Comparison of ENCODE assay signal across 10 cellular contexts in genomic region chr3:42544492-42545283, GRCh38. TPM values are rescaled to one million over a fixed set of nuclear protein-coding genes. Genes with fewer than 3 reads are reported as not detected.
A peak's percentile ranks its signal among the peaks of the same experiment; 100 is the strongest.
DNase-seq lines count a peak whose midpoint lies in the region; ATAC-seq, FAIRE-seq and TF ChIP-seq lines count a peak whose summit lies in the region.
"Had no signal": no experiment of that assay in that cellular context is flagged by ENCODE, and none has a peak within 500 bp of the region (broad histone marks: within the 10 kb centered on the region; RNA-seq: fewer than 3 reads in every experiment).

No MANE protein-coding gene starts in this region.

- H3K4me3 Mint-ChIP-seq in neural progenitor cell (no peak overlapping the region), CD14-positive monocyte (no peak overlapping the region)
- H3K4me3 Mint-ChIP-seq: stimulated activated effector memory CD8-positive, alpha-beta T cell treated with anti-CD3 and anti-CD28 coated beads, Interleukin-12 subunit alpha, Interleukin-12 subunit beta, amount 100 ng/mL, for 72 hours had no signal

- in situ Hi-C loops in HepG2 (cut with HindIII; ENCODE audit: extremely low pct_ligation_motif_present, low pct_unique_long_range_greater_than_20kb) = loop anchor here (10.0 kb wide), 1 partner anchor 100 kb away; no protein-coding TSS in a partner anchor

- TF ChIP-seq CTCF in A549 (IDR thresholded peaks at IDR 0.05) (no peak), breast epithelium (IDR thresholded peaks at IDR 0.05) (no peak), HepG2 (CRISPR knock-in tag; IDR thresholded peaks at IDR 0.05) (peak; percentile 21; the same call in 1 of the 2 replicates), neural progenitor cell (IDR thresholded peaks at IDR 0.05) (no peak), CD14-positive monocyte (IDR thresholded peaks at IDR 0.05) (no peak)

- BruUV-seq in HepG2 (replicated peaks; lab: Mats Ljungman, UMichigan) = no TSS peak

- no peaks in the 10 kb centered on the region for H4K20me1 ChIP-seq in HepG2 (ENCODE audit: insufficient read depth, low read length)
- no peaks in the 10 kb centered on the region for H4K20me1 ChIP-seq in neural progenitor cell (ENCODE audit: low read depth)

- TF ChIP-seq EP300 in A549 (IDR thresholded peaks at IDR 0.05) (no peak), HepG2 (IDR thresholded peaks at IDR 0.05; ENCODE audit: low read depth in 2 of 2, low read length in 2 of 2) (0 out of 4 replicates have a peak, but pooled peaks of 1 of the 2 experiments have one; percentile 12), HepG2 (CRISPR knock-in tag; IDR thresholded peaks at IDR 0.05; ENCODE audit: borderline replicate concordance) (no peak)

- H3K9me3 Mint-ChIP-seq in neural progenitor cell (no peaks in the 10 kb centered on the region), CD14-positive monocyte (peaks cover 0 to 1% (median 0%) of the 10 kb centered on the region in 7 donors)
- H3K9me3 Mint-ChIP-seq: stimulated activated effector memory CD8-positive, alpha-beta T cell treated with anti-CD3 and anti-CD28 coated beads, Interleukin-12 subunit alpha, Interleukin-12 subunit beta, amount 100 ng/mL, for 72 hours had no signal

- POLR2A ChIA-PET in A549 (lab: Yijun Ruan, JAX) (no interaction called here), HepG2 (lab: Yijun Ruan, JAX) (interaction anchor here (2.1 kb wide), 1 partner anchor 46 kb away, joined by 6 read pairs; the partner anchor contains the start of gene SS18L2)

- H3K9me3 ChIP-seq in A549 (no peaks in the 10 kb centered on the region), breast epithelium (no peaks in the 10 kb centered on the region), HepG2 (ENCODE audit: low read length) (no peaks in the 10 kb centered on the region), neural progenitor cell (ENCODE audit: low read depth) (no peaks in the 10 kb centered on the region)

- no peaks in the 10 kb centered on the region for H3F3A ChIP-seq in neural progenitor cell (ENCODE audit: low read depth)

- peak overlapping the region; percentile 33; the same call in 1 of the 3 replicates for H3K4me2 ChIP-seq in A549
- H3K4me2 ChIP-seq in HepG2 (ENCODE audit: low read depth, low read length) = peak overlapping the region; percentile 91
- no peak overlapping the region for H3K4me2 ChIP-seq in mesendoderm (ENCODE audit: low read length)
- H3K4me2 ChIP-seq in neural progenitor cell = no peak overlapping the region

- H3K79me2 ChIP-seq in HepG2 (ENCODE audit: insufficient read depth, low read length) (no peaks in the 10 kb centered on the region), mesendoderm (ENCODE audit: control insufficient read depth, insufficient read depth, low read length) (no peaks in the 10 kb centered on the region), neural progenitor cell (ENCODE audit: low read depth) (no peaks in the 10 kb centered on the region)

- H3K9ac ChIP-seq in HepG2 (ENCODE audit: insufficient read depth, low read depth, low read length) (no peak overlapping the region), mesendoderm (ENCODE audit: low read length) (no peak overlapping the region), neural progenitor cell (no peak overlapping the region)

- H3K27ac Mint-ChIP-seq in neural progenitor cell (no peak overlapping the region), CD14-positive monocyte (no peak overlapping the region)
- H3K27ac Mint-ChIP-seq: stimulated activated effector memory CD8-positive, alpha-beta T cell treated with anti-CD3 and anti-CD28 coated beads, Interleukin-12 subunit alpha, Interleukin-12 subunit beta, amount 100 ng/mL, for 72 hours had no signal

- H3K36me3 Mint-ChIP-seq in neural progenitor cell = peaks cover 1% of the 10 kb centered on the region
- H3K36me3 Mint-ChIP-seq in CD14-positive monocyte = peaks cover 20 to 21% of the 10 kb centered on the region in 2 donors

- CTCF ChIA-PET in A549 (lab: Yijun Ruan, JAX) (interaction anchor here (0.6 to 6.4 kb wide), 5 partner anchors 11 to 998 kb away, joined by 3 to 32 read pairs (median 4); no protein-coding TSS in a partner anchor), HepG2 (lab: Yijun Ruan, JAX; ENCODE audit: low intra/inter-chr PET ratio, low total read pairs) (interaction anchor here (1.5 kb wide), 1 partner anchor 315 kb away, joined by 4 read pairs; no protein-coding TSS in a partner anchor)

- 21% methylated on average over 10 of the region's 12 CpGs for WGBS in A549 (ENCODE audit: missing lambda C conversion rate)
- WGBS in HepG2 (ENCODE audit: low lambda C conversion rate) = 0% methylated on average over 5 of the region's 12 CpGs
- no CpG with 5 or more reads among the region's 12 CpGs for WGBS in mesendoderm (ENCODE audit: extremely low coverage, insufficient coverage, low lambda C conversion rate)

- no peak overlapping the region for H3K56ac ChIP-seq in mesendoderm (ENCODE audit: low read length)

- H4K8ac ChIP-seq in mesendoderm (ENCODE audit: low read depth, low read length) = no peak overlapping the region

- H3K18ac ChIP-seq in mesendoderm (ENCODE audit: low read length) = no peak overlapping the region

- no peaks in the 10 kb centered on the region for H3K79me1 ChIP-seq in mesendoderm (ENCODE audit: low read length)

- TF ChIP-seq POLR2A in A549 (IDR thresholded peaks at IDR 0.05; ENCODE audit: low read length) (no peak), breast epithelium (IDR thresholded peaks at IDR 0.05) (no peak), HepG2 (IDR thresholded peaks at IDR 0.05; ENCODE audit: insufficient read depth in 1 of 2, low read depth in 2 of 2, low read length in 2 of 2) (no peak)

- H3K27ac ChIP-seq in A549 = peak overlapping the region in 1 of 2 experiments; percentile 61; a peak in 1 of 6 replicates
- peak overlapping the region; percentile 71 to 83 for H3K27ac ChIP-seq in breast epithelium
- H3K27ac ChIP-seq in HepG2 (ENCODE audit: extremely low read length, insufficient read depth, low read length) = peak overlapping the region; percentile 35
- H3K27ac ChIP-seq in mesendoderm (ENCODE audit: low read depth, low read length) = no peak overlapping the region
- no peak overlapping the region for H3K27ac ChIP-seq in neural progenitor cell

- H3K4me3 ChIP-seq in A549 (no peak overlapping the region), breast epithelium (no peak overlapping the region), HepG2 (replicated peaks in 1 of 3; ENCODE audit: insufficient read depth in 1 of 3, low read depth in 2 of 3, low read length in 3 of 3) (peak overlapping the region in 2 of 3 experiments; percentile 5 to 60; a peak in 3 of 6 replicates), mesendoderm (ENCODE audit: low read length) (no peak overlapping the region), neural progenitor cell (no peak overlapping the region)

- TF ChIP-seq RAD21 in A549 (conservative IDR thresholded peaks at IDR 0.05 in 1 of 2, IDR thresholded peaks at IDR 0.05 in 1 of 2) (no peak), HepG2 (CRISPR knock-in tag; IDR thresholded peaks at IDR 0.05) (no peak)

- FAIRE-seq in A549 (lab: Jason Lieb, UNC) (no peak), HepG2 (lab: Jason Lieb, UNC) (peak; percentile 34)

- H3K23ac ChIP-seq in mesendoderm (ENCODE audit: low read length) = no peak overlapping the region

- H2BK15ac ChIP-seq in mesendoderm (replicated peaks; ENCODE audit: low read depth) = no peak overlapping the region

- H3K27me3 ChIP-seq in breast epithelium = no peaks in the 10 kb centered on the region
- no peaks in the 10 kb centered on the region for H3K27me3 ChIP-seq in HepG2 (ENCODE audit: control insufficient read depth in 1 of 2, insufficient read depth in 2 of 2, low read length in 2 of 2)
- H3K27me3 ChIP-seq in mesendoderm (ENCODE audit: insufficient read depth, low read length, poor library complexity) = no peaks in the 10 kb centered on the region
- H3K27me3 ChIP-seq in neural progenitor cell = no peaks in the 10 kb centered on the region

- H2BK5ac ChIP-seq in mesendoderm (ENCODE audit: low read length) = no peak overlapping the region

- H3K4me1 Mint-ChIP-seq in neural progenitor cell = peaks cover 4% of the 10 kb centered on the region
- H3K4me1 Mint-ChIP-seq in CD14-positive monocyte = peaks cover 9% of the 10 kb centered on the region

- H2AFZ ChIP-seq in HepG2 (ENCODE audit: low read length) (no peak overlapping the region), neural progenitor cell (replicated peaks) (no peak overlapping the region)

- intact Hi-C loops in breast epithelium (cut with DNase I; ENCODE audit: low total_unique reads) = loop anchor here (5.0 kb wide), 2 partner anchors 1347 to 1422 kb away; partner anchors contain the start of gene CTNNB1
- intact Hi-C loops in HepG2 (cut with micrococcal nuclease; ENCODE audit: unreplicated experiment) = loop anchor here (5.0 kb wide), 1 partner anchor 42 kb away; the partner anchor contains the start of gene VIPR1
- intact Hi-C loops in CD14-positive monocyte (cut with micrococcal nuclease) = loop anchor here (5.0 to 10.0 kb wide), 3 partner anchors 42 to 650 kb away; partner anchors contain the start of gene VIPR1 (in 1 of the 2)

- H3K4ac ChIP-seq in mesendoderm (ENCODE audit: low read depth, low read length) = no peak overlapping the region

- H3K27me3 Mint-ChIP-seq in neural progenitor cell (ENCODE audit: insufficient read depth, low read depth) = peaks cover 9% of the 10 kb centered on the region
- peaks cover 0 to 7% (median 0%) of the 10 kb centered on the region in 3 donors for H3K27me3 Mint-ChIP-seq in CD14-positive monocyte (ENCODE audit: low read depth in 3 of 3)

- H4K5ac ChIP-seq in mesendoderm (ENCODE audit: low read length) = no peak overlapping the region

- ATAC-seq in A549 (peak; percentile 59 to 70; a peak in 4 of 6 replicates), HepG2 (peak; percentile 84)
- ATAC-seq: stimulated activated effector memory CD8-positive, alpha-beta T cell treated with anti-CD3 and anti-CD28 coated beads, Interleukin-12 subunit alpha, Interleukin-12 subunit beta, amount 100 ng/mL, for 72 hours had no signal

- no peaks in the 10 kb centered on the region for H3K36me3 ChIP-seq in breast epithelium
- H3K36me3 ChIP-seq in HepG2 (replicated peaks in 1 of 2; ENCODE audit: control insufficient read depth in 1 of 2, insufficient read depth in 2 of 2, low read length in 2 of 2) = no peaks in the 10 kb centered on the region
- no peaks in the 10 kb centered on the region for H3K36me3 ChIP-seq in mesendoderm (ENCODE audit: control insufficient read depth, insufficient read depth, low read length)
- no peaks in the 10 kb centered on the region for H3K36me3 ChIP-seq in neural progenitor cell

- H2AK5ac ChIP-seq in mesendoderm (ENCODE audit: low read length) = no peak overlapping the region

- peaks cover 13% of the 10 kb centered on the region; the same call in 2 of the 3 replicates for H3K4me1 ChIP-seq in A549
- peaks cover 0 to 4% of the 10 kb centered on the region in 2 donors for H3K4me1 ChIP-seq in breast epithelium
- peaks cover 22% of the 10 kb centered on the region for H3K4me1 ChIP-seq in HepG2 (ENCODE audit: insufficient read depth, low read length)
- H3K4me1 ChIP-seq in mesendoderm (ENCODE audit: control insufficient read depth, low read depth, low read length) = no peaks in the 10 kb centered on the region
- H3K4me1 ChIP-seq in neural progenitor cell = no peaks in the 10 kb centered on the region

- H2BK120ac ChIP-seq in mesendoderm (ENCODE audit: low read depth, low read length) = no peak overlapping the region

- DNase-seq in A549 (ENCODE audit: low read depth in 1 of 2, low spot score in 1 of 2) (no peak), NCI-H1417 (lab: John Stamatoyannopoulos, UW) (peak; percentile 6 to 87 (median 57)), breast epithelium (ENCODE audit: low spot score in 2 of 2) (peak; percentile 61 to 81), HepG2 (ENCODE audit: low spot score) (peak; percentile 72), mesendoderm (no peak), neural progenitor cell (ENCODE audit: low spot score) (no peak), CD14-positive monocyte (ENCODE audit: low spot score) (no peak)
- DNase-seq in activated CD4-positive, alpha-beta T cell treated with anti-CD3 and anti-CD28 coated beads for 1 hour = no peak
- DNase-seq: activated effector memory CD4-positive, alpha-beta T cell treated with anti-CD3 and anti-CD28 coated beads, Interleukin-2, amount 50 U/mL, for 16 hours had no signal

RNA-seq across cellular contexts. Expression of gene SEC22C, which starts 37.1 kb away (rescaled TPM):
- 36.2 and 41.5 TPM in 2 replicates for polyA plus RNA-seq in A549 (2011; rRNA removed)
- 15.2 and 22.0 TPM in 2 replicates for polyA plus RNA-seq in A549 (2012; cell fraction: cytosol; rRNA removed)
- 11.4 and 22.1 TPM in 2 replicates for polyA plus RNA-seq in A549 (2012; cell fraction: nucleus; rRNA removed)
- polyA plus RNA-seq in A549 (2017; fragmentation: RNase III; extraction: RNeasy Plus Mini Kit Qiagen cat#74134 plus additional on column Dnase treatment) = 29.8 to 32.9 TPM (median 31.0 TPM) in 3 replicates
- polyA minus RNA-seq in A549 (2011; rRNA and poly(A)+ RNA removed) = 20.1 and 21.2 TPM in 2 replicates
- total RNA-seq in breast epithelium = 10 to 100 TPM; 48.8 to 68.8 (median 61.9) TPM
- 38.4 and 40.0 TPM in 2 replicates for total RNA-seq in HepG2 (2016; rRNA removed; fragmentation: Illumina TruSeq; extraction: Trizol)
- total RNA-seq in HepG2 (2016; cell fraction: cytosol; rRNA removed; fragmentation: Illumina TruSeq; extraction: Trizol; ENCODE audit: low read depth) = 25.9 and 36.4 TPM in 2 replicates
- 38.6 and 41.8 TPM in 2 replicates for total RNA-seq in HepG2 (2016; cell fraction: insoluble cytoplasmic fraction; rRNA removed; fragmentation: Illumina TruSeq; extraction: Trizol)
- 45.6 and 58.9 TPM in 2 replicates for total RNA-seq in HepG2 (2016; cell fraction: membrane; rRNA removed; fragmentation: Illumina TruSeq; extraction: Trizol)
- total RNA-seq in HepG2 (2016; cell fraction: nucleus; rRNA removed; fragmentation: Illumina TruSeq; extraction: Trizol) = 34.2 and 41.3 TPM in 2 replicates
- polyA plus RNA-seq in HepG2 (2011; rRNA removed) = 20.0 and 21.9 TPM in 2 replicates
- polyA plus RNA-seq in HepG2 (2011; cell fraction: cytosol; rRNA removed) = 12.9 and 17.6 TPM in 2 replicates
- polyA plus RNA-seq in HepG2 (2011; cell fraction: nucleus; rRNA removed) = 15.0 and 20.4 TPM in 2 replicates
- polyA plus RNA-seq in HepG2 (2012) = 17.6 and 18.1 TPM in 2 replicates
- 24.2 and 41.5 TPM in 2 replicates for polyA plus RNA-seq in HepG2 (2016; cell fraction: cytosol; fragmentation: Illumina TruSeq; extraction: Trizol; ENCODE audit: low read depth)
- 25.7 and 26.7 TPM in 2 replicates for polyA plus RNA-seq in HepG2 (2016; cell fraction: insoluble cytoplasmic fraction; fragmentation: Illumina TruSeq; extraction: Trizol; ENCODE audit: low read depth)
- 32.4 and 41.0 TPM in 2 replicates for polyA plus RNA-seq in HepG2 (2016; cell fraction: membrane; fragmentation: Illumina TruSeq; extraction: Trizol; ENCODE audit: low read depth)
- polyA plus RNA-seq in HepG2 (2016; cell fraction: nucleus; fragmentation: Illumina TruSeq; extraction: Trizol; ENCODE audit: insufficient read depth, low read depth) = 43.5 and 53.7 TPM in 2 replicates
- 19.9 and 35.0 TPM in 2 replicates for polyA minus RNA-seq in HepG2 (2011; rRNA and poly(A)+ RNA removed; ENCODE audit: low replicate concordance)
- 9.6 and 11.0 TPM in 2 replicates for polyA minus RNA-seq in HepG2 (2011; cell fraction: cytosol; rRNA and poly(A)+ RNA removed)
- polyA minus RNA-seq in HepG2 (2011; cell fraction: nucleus; rRNA and poly(A)+ RNA removed) = 18.0 and 21.8 TPM in 2 replicates
- polyA plus RNA-seq in mesendoderm (2013, experiment 1 of 2) = 23.5 TPM
- polyA plus RNA-seq in mesendoderm (2013, experiment 2 of 2) = 24.1 TPM
- 48.5 and 48.6 TPM in 2 replicates for total RNA-seq in neural progenitor cell (ENCODE audit: low replicate concordance)
- polyA plus RNA-seq in CD14-positive monocyte = 10 to 100 TPM; 27.4 to 28.4 TPM

RNA-seq across cellular contexts. Expression of gene VIPR1, which starts 42.2 kb away (rescaled TPM):
- 0.17 and 0.26 TPM in 2 replicates for polyA plus RNA-seq in A549 (2011; rRNA removed)
- polyA plus RNA-seq in A549 (2012; cell fraction: cytosol; rRNA removed) = 0.11 and 0.31 TPM in 2 replicates
- 0.64 and 0.67 TPM in 2 replicates for polyA plus RNA-seq in A549 (2012; cell fraction: nucleus; rRNA removed)
- polyA plus RNA-seq in A549 (2017; fragmentation: RNase III; extraction: RNeasy Plus Mini Kit Qiagen cat#74134 plus additional on column Dnase treatment) = 0.37 to 0.80 TPM (median 0.49 TPM) in 3 replicates
- 0.63 and 0.91 TPM in 2 replicates for polyA minus RNA-seq in A549 (2011; rRNA and poly(A)+ RNA removed)
- 10 to 100 TPM; 16.3 to 40.2 (median 25.2) TPM for total RNA-seq in breast epithelium
- 0.04 TPM in 1 of 2 replicates, not detected in the other for total RNA-seq in HepG2 (2016; rRNA removed; fragmentation: Illumina TruSeq; extraction: Trizol)
- total RNA-seq in HepG2 (2016; cell fraction: cytosol; rRNA removed; fragmentation: Illumina TruSeq; extraction: Trizol; ENCODE audit: low read depth) = not detected in 2 replicates
- 0.19 TPM in 1 of 2 replicates, not detected in the other for total RNA-seq in HepG2 (2016; cell fraction: insoluble cytoplasmic fraction; rRNA removed; fragmentation: Illumina TruSeq; extraction: Trizol)
- total RNA-seq in HepG2 (2016; cell fraction: membrane; rRNA removed; fragmentation: Illumina TruSeq; extraction: Trizol) = 0.12 TPM in 1 of 2 replicates, not detected in the other
- not detected in 2 replicates for total RNA-seq in HepG2 (2016; cell fraction: nucleus; rRNA removed; fragmentation: Illumina TruSeq; extraction: Trizol)
- polyA plus RNA-seq in HepG2 (2011; rRNA removed) = 0.07 and 0.11 TPM in 2 replicates
- 0.04 TPM in 2 replicates for polyA plus RNA-seq in HepG2 (2011; cell fraction: cytosol; rRNA removed)
- 0.27 and 0.29 TPM in 2 replicates for polyA plus RNA-seq in HepG2 (2011; cell fraction: nucleus; rRNA removed)
- 0.30 TPM in 1 of 2 replicates, not detected in the other for polyA plus RNA-seq in HepG2 (2012)
- polyA plus RNA-seq in HepG2 (2016; cell fraction: cytosol; fragmentation: Illumina TruSeq; extraction: Trizol; ENCODE audit: low read depth) = 0.03 TPM in 1 of 2 replicates, not detected in the other
- not detected in 2 replicates for polyA plus RNA-seq in HepG2 (2016; cell fraction: insoluble cytoplasmic fraction; fragmentation: Illumina TruSeq; extraction: Trizol; ENCODE audit: low read depth)
- polyA plus RNA-seq in HepG2 (2016; cell fraction: membrane; fragmentation: Illumina TruSeq; extraction: Trizol; ENCODE audit: low read depth) = not detected in 2 replicates
- polyA plus RNA-seq in HepG2 (2016; cell fraction: nucleus; fragmentation: Illumina TruSeq; extraction: Trizol; ENCODE audit: insufficient read depth, low read depth) = not detected in 2 replicates
- 0.86 TPM in 1 of 2 replicates, not detected in the other for polyA minus RNA-seq in HepG2 (2011; rRNA and poly(A)+ RNA removed; ENCODE audit: low replicate concordance)
- polyA minus RNA-seq in HepG2 (2011; cell fraction: cytosol; rRNA and poly(A)+ RNA removed) = not detected in 2 replicates
- polyA minus RNA-seq in HepG2 (2011; cell fraction: nucleus; rRNA and poly(A)+ RNA removed) = 0.12 TPM in 1 of 2 replicates, not detected in the other
- 2.8 TPM for polyA plus RNA-seq in mesendoderm (2013, experiment 1 of 2)
- 2.9 TPM for polyA plus RNA-seq in mesendoderm (2013, experiment 2 of 2)
- total RNA-seq in neural progenitor cell (ENCODE audit: low replicate concordance) = 1.4 and 2.9 TPM in 2 replicates
- polyA plus RNA-seq in CD14-positive monocyte = 10 to 100 TPM; 15.5 to 16.0 TPM

RNA-seq across cellular contexts. Expression of gene SS18L2, which starts 46.0 kb away (rescaled TPM):
- polyA plus RNA-seq in A549 (2011; rRNA removed) = 30.9 and 33.8 TPM in 2 replicates
- polyA plus RNA-seq in A549 (2012; cell fraction: cytosol; rRNA removed) = 16.8 and 17.0 TPM in 2 replicates
- polyA plus RNA-seq in A549 (2012; cell fraction: nucleus; rRNA removed) = 5.3 and 7.1 TPM in 2 replicates
- polyA plus RNA-seq in A549 (2017; fragmentation: RNase III; extraction: RNeasy Plus Mini Kit Qiagen cat#74134 plus additional on column Dnase treatment) = 21.8 to 27.6 TPM (median 24.0 TPM) in 3 replicates
- 7.1 and 8.5 TPM in 2 replicates for polyA minus RNA-seq in A549 (2011; rRNA and poly(A)+ RNA removed)
- 10 to 100 TPM; 19.8 to 29.5 (median 23.7) TPM for total RNA-seq in breast epithelium
- total RNA-seq in HepG2 (2016; rRNA removed; fragmentation: Illumina TruSeq; extraction: Trizol) = 53.1 and 79.3 TPM in 2 replicates
- 44.6 and 50.1 TPM in 2 replicates for total RNA-seq in HepG2 (2016; cell fraction: cytosol; rRNA removed; fragmentation: Illumina TruSeq; extraction: Trizol; ENCODE audit: low read depth)
- total RNA-seq in HepG2 (2016; cell fraction: insoluble cytoplasmic fraction; rRNA removed; fragmentation: Illumina TruSeq; extraction: Trizol) = 52.3 and 79.6 TPM in 2 replicates
- total RNA-seq in HepG2 (2016; cell fraction: membrane; rRNA removed; fragmentation: Illumina TruSeq; extraction: Trizol) = 65.9 and 69.2 TPM in 2 replicates
- 21.1 and 29.1 TPM in 2 replicates for total RNA-seq in HepG2 (2016; cell fraction: nucleus; rRNA removed; fragmentation: Illumina TruSeq; extraction: Trizol)
- polyA plus RNA-seq in HepG2 (2011; rRNA removed) = 31.1 and 38.7 TPM in 2 replicates
- 18.7 and 22.0 TPM in 2 replicates for polyA plus RNA-seq in HepG2 (2011; cell fraction: cytosol; rRNA removed)
- polyA plus RNA-seq in HepG2 (2011; cell fraction: nucleus; rRNA removed) = 11.3 and 12.9 TPM in 2 replicates
- polyA plus RNA-seq in HepG2 (2012) = 30.5 and 34.5 TPM in 2 replicates
- 35.0 and 43.2 TPM in 2 replicates for polyA plus RNA-seq in HepG2 (2016; cell fraction: cytosol; fragmentation: Illumina TruSeq; extraction: Trizol; ENCODE audit: low read depth)
- 67.4 and 70.9 TPM in 2 replicates for polyA plus RNA-seq in HepG2 (2016; cell fraction: insoluble cytoplasmic fraction; fragmentation: Illumina TruSeq; extraction: Trizol; ENCODE audit: low read depth)
- polyA plus RNA-seq in HepG2 (2016; cell fraction: membrane; fragmentation: Illumina TruSeq; extraction: Trizol; ENCODE audit: low read depth) = 49.2 and 61.0 TPM in 2 replicates
- polyA plus RNA-seq in HepG2 (2016; cell fraction: nucleus; fragmentation: Illumina TruSeq; extraction: Trizol; ENCODE audit: insufficient read depth, low read depth) = 41.0 and 51.9 TPM in 2 replicates
- polyA minus RNA-seq in HepG2 (2011; rRNA and poly(A)+ RNA removed; ENCODE audit: low replicate concordance) = 5.5 and 11.1 TPM in 2 replicates
- 6.3 and 6.8 TPM in 2 replicates for polyA minus RNA-seq in HepG2 (2011; cell fraction: cytosol; rRNA and poly(A)+ RNA removed)
- polyA minus RNA-seq in HepG2 (2011; cell fraction: nucleus; rRNA and poly(A)+ RNA removed) = 4.2 and 7.5 TPM in 2 replicates
- polyA plus RNA-seq in mesendoderm (2013, experiment 1 of 2) = 98.5 TPM
- 94.4 TPM for polyA plus RNA-seq in mesendoderm (2013, experiment 2 of 2)
- 58.4 and 108 TPM in 2 replicates for total RNA-seq in neural progenitor cell (ENCODE audit: low replicate concordance)
- 10 to 100 TPM; 89.1 TPM for polyA plus RNA-seq in CD14-positive monocyte

RNA-seq across cellular contexts. Expression of gene NKTR, which starts 55.8 kb away (rescaled TPM):
- 37.0 and 49.3 TPM in 2 replicates for polyA plus RNA-seq in A549 (2011; rRNA removed)
- polyA plus RNA-seq in A549 (2012; cell fraction: cytosol; rRNA removed) = 4.6 and 5.2 TPM in 2 replicates
- 14.5 and 21.9 TPM in 2 replicates for polyA plus RNA-seq in A549 (2012; cell fraction: nucleus; rRNA removed)
- polyA plus RNA-seq in A549 (2017; fragmentation: RNase III; extraction: RNeasy Plus Mini Kit Qiagen cat#74134 plus additional on column Dnase treatment) = 16.2 to 17.8 TPM (median 17.7 TPM) in 3 replicates
- 13.6 and 14.7 TPM in 2 replicates for polyA minus RNA-seq in A549 (2011; rRNA and poly(A)+ RNA removed)
- total RNA-seq in breast epithelium = 100 to 1,000 TPM; 132 to 214 (median 175) TPM
- 24.9 and 59.6 TPM in 2 replicates for total RNA-seq in HepG2 (2016; rRNA removed; fragmentation: Illumina TruSeq; extraction: Trizol)
- total RNA-seq in HepG2 (2016; cell fraction: cytosol; rRNA removed; fragmentation: Illumina TruSeq; extraction: Trizol; ENCODE audit: low read depth) = 14.8 and 15.5 TPM in 2 replicates
- 23.0 and 60.3 TPM in 2 replicates for total RNA-seq in HepG2 (2016; cell fraction: insoluble cytoplasmic fraction; rRNA removed; fragmentation: Illumina TruSeq; extraction: Trizol)
- 11.2 and 12.9 TPM in 2 replicates for total RNA-seq in HepG2 (2016; cell fraction: membrane; rRNA removed; fragmentation: Illumina TruSeq; extraction: Trizol)
- total RNA-seq in HepG2 (2016; cell fraction: nucleus; rRNA removed; fragmentation: Illumina TruSeq; extraction: Trizol) = 180 and 195 TPM in 2 replicates
- polyA plus RNA-seq in HepG2 (2011; rRNA removed) = 35.0 and 41.3 TPM in 2 replicates
- polyA plus RNA-seq in HepG2 (2011; cell fraction: cytosol; rRNA removed) = 3.9 and 5.3 TPM in 2 replicates
- 102 and 127 TPM in 2 replicates for polyA plus RNA-seq in HepG2 (2011; cell fraction: nucleus; rRNA removed)
- 39.9 and 52.7 TPM in 2 replicates for polyA plus RNA-seq in HepG2 (2012)
- polyA plus RNA-seq in HepG2 (2016; cell fraction: cytosol; fragmentation: Illumina TruSeq; extraction: Trizol; ENCODE audit: low read depth) = 0.61 and 0.64 TPM in 2 replicates
- polyA plus RNA-seq in HepG2 (2016; cell fraction: insoluble cytoplasmic fraction; fragmentation: Illumina TruSeq; extraction: Trizol; ENCODE audit: low read depth) = 14.4 and 15.0 TPM in 2 replicates
- polyA plus RNA-seq in HepG2 (2016; cell fraction: membrane; fragmentation: Illumina TruSeq; extraction: Trizol; ENCODE audit: low read depth) = 2.1 and 2.2 TPM in 2 replicates
- 227 and 250 TPM in 2 replicates for polyA plus RNA-seq in HepG2 (2016; cell fraction: nucleus; fragmentation: Illumina TruSeq; extraction: Trizol; ENCODE audit: insufficient read depth, low read depth)
- polyA minus RNA-seq in HepG2 (2011; rRNA and poly(A)+ RNA removed; ENCODE audit: low replicate concordance) = 26.3 and 26.4 TPM in 2 replicates
- 7.3 and 10.2 TPM in 2 replicates for polyA minus RNA-seq in HepG2 (2011; cell fraction: cytosol; rRNA and poly(A)+ RNA removed)
- 385 and 392 TPM in 2 replicates for polyA minus RNA-seq in HepG2 (2011; cell fraction: nucleus; rRNA and poly(A)+ RNA removed)
- polyA plus RNA-seq in mesendoderm (2013, experiment 1 of 2) = 30.9 TPM
- 31.8 TPM for polyA plus RNA-seq in mesendoderm (2013, experiment 2 of 2)
- 127 and 190 TPM in 2 replicates for total RNA-seq in neural progenitor cell (ENCODE audit: low replicate concordance)
- 1 to 10 TPM; 2.6 to 5.8 TPM for polyA plus RNA-seq in CD14-positive monocyte

Comparison
In these comparisons a context has a peak if more than half of its experiments do, and no peak if none do; other contexts are left out.
1. DNase-seq: peak in NCI-H1417 (3 of 3), breast epithelium (2 of 2) and HepG2 (single experiment); none in A549 (0 of 2), mesendoderm (single experiment), activated CD4-positive, alpha-beta T cell treated with anti-CD3 and anti-CD28 coated beads for 1 hour (single experiment), neural progenitor cell (single experiment) and CD14-positive monocyte (single experiment).
2. H3K27ac ChIP-seq: peak in breast epithelium (2 of 2) and HepG2 (single experiment); none in mesendoderm (single experiment) and neural progenitor cell (single experiment).
3. H3K4me2 ChIP-seq: peak in A549 (single experiment) and HepG2 (single experiment); none in mesendoderm (single experiment) and neural progenitor cell (single experiment).
4. H3K4me3 ChIP-seq: peak in HepG2 (2 of 3); none in A549 (single experiment), breast epithelium (0 of 3), mesendoderm (single experiment) and neural progenitor cell (single experiment).
5. Of the 38 proteins assayed by ChIP-seq in both HepG2 and A549: peak only in HepG2: CTCF, FOSL2, HDAC2 and MAX; only in A549: none; in both: none; in neither: 30; mixed calls (peak in some experiments, not most) for 4.